ENCODE assay signal across 32 cellular contexts in genomic region chr16:83720213-83720612, GRCh38.
"Had no signal": no experiment of that assay in that cellular context is flagged by ENCODE, and none has a peak within 500 bp of the region (broad histone marks: within the 10 kb centered on the region; RNA-seq: fewer than 3 reads in every experiment).

No MANE protein-coding gene starts in this region.

- H3K9me3 Mint-ChIP-seq: activated CD4-positive, alpha-beta memory T cell treated with anti-CD3 and anti-CD28 coated beads for 36 hours; activated naive CD4-positive, alpha-beta T cell treated with anti-CD3 and anti-CD28 coated beads, Interleukin-2, amount 50 U/mL, for 24 hours; activated naive CD8-positive, alpha-beta T cell treated with anti-CD3 and anti-CD28 coated beads for 36 hours; activated naive CD8-positive, alpha-beta T cell treated with anti-CD3 and anti-CD28 coated beads, Interleukin-2, amount 50 U/mL, for 24 hours; activated T-helper 1 cell treated with anti-CD3 and anti-CD28 coated beads, Interleukin-12 subunit alpha, Interleukin-12 subunit beta, Interleukin-2, Interleukin-4 antibody, amounts not matched to agents 30 ng/mL and 10 ng/mL and 1 ng/mL, durations not matched to agents 14 hours and 24 hours and 36 hours; central memory CD8-positive, alpha-beta T cell had no signal

- H3K36me3 Mint-ChIP-seq: activated CD4-positive, alpha-beta memory T cell treated with anti-CD3 and anti-CD28 coated beads for 36 hours; activated naive CD4-positive, alpha-beta T cell treated with anti-CD3 and anti-CD28 coated beads, Interleukin-2, amount 50 U/mL, for 24 hours; activated naive CD8-positive, alpha-beta T cell treated with anti-CD3 and anti-CD28 coated beads for 36 hours; brain had no signal

- H3K9me3 ChIP-seq: adrenal gland, ascending aorta, breast epithelium, esophagus muscularis mucosa, gastrocnemius medialis, heart right ventricle had no signal

- H3K4me3 Mint-ChIP-seq: activated CD4-positive, alpha-beta memory T cell treated with anti-CD3 and anti-CD28 coated beads for 36 hours; activated CD4-positive, alpha-beta T cell treated with anti-CD3 and anti-CD28 coated beads for 36 hours; activated CD4-positive, alpha-beta T cell treated with anti-CD3 and anti-CD28 coated beads, Interleukin-2, amount 10 ng/mL, durations not matched to agents 24 days and 14 days; activated CD8-positive, alpha-beta memory T cell treated with anti-CD3 and anti-CD28 coated beads, Interleukin-2, amount 10 ng/mL, durations not matched to agents 7 days and 5 days; activated CD8-positive, alpha-beta T cell treated with anti-CD3 and anti-CD28 coated beads, Interleukin-2, amount 10 ng/mL, durations not matched to agents 7 days and 5 days; activated naive CD4-positive, alpha-beta T cell treated with anti-CD3 and anti-CD28 coated beads for 36 hours; activated naive CD4-positive, alpha-beta T cell treated with anti-CD3 and anti-CD28 coated beads, Interleukin-2, amount 50 U/mL, for 24 hours; activated naive CD8-positive, alpha-beta T cell treated with anti-CD3 and anti-CD28 coated beads for 36 hours; activated naive CD8-positive, alpha-beta T cell treated with anti-CD3 and anti-CD28 coated beads, Interleukin-2, amount 50 U/mL, for 24 hours; activated T-helper 1 cell treated with anti-CD3 and anti-CD28 coated beads, Interleukin-12 subunit alpha, Interleukin-12 subunit beta, Interleukin-2, Interleukin-4 antibody, amounts not matched to agents 30 ng/mL and 10 ng/mL and 1 ng/mL, durations not matched to agents 14 hours and 24 hours and 36 hours; brain; central memory CD8-positive, alpha-beta T cell; effector memory CD8-positive, alpha-beta T cell had no signal

- H3K27me3 ChIP-seq: adrenal gland, ascending aorta, breast epithelium, esophagus muscularis mucosa, foreskin keratinocyte, gastrocnemius medialis, heart right ventricle had no signal

- ATAC-seq: activated CD4-positive, alpha-beta T cell treated with anti-CD3 and anti-CD28 coated beads for 36 hours; activated CD8-positive, alpha-beta memory T cell treated with anti-CD3 and anti-CD28 coated beads, Interleukin-2, amount 10 ng/mL, durations not matched to agents 7 days and 5 days; activated CD8-positive, alpha-beta T cell treated with anti-CD3 and anti-CD28 coated beads, Interleukin-2, amount 10 ng/mL, durations not matched to agents 7 days and 5 days; activated naive CD8-positive, alpha-beta T cell treated with anti-CD3 and anti-CD28 coated beads, Interleukin-2, amount 50 U/mL, for 24 hours; effector memory CD8-positive, alpha-beta T cell; foreskin keratinocyte; gastrocnemius medialis had no signal

- H3K4me1 Mint-ChIP-seq: activated CD4-positive, alpha-beta T cell treated with anti-CD3 and anti-CD28 coated beads for 36 hours; activated CD4-positive, alpha-beta T cell treated with anti-CD3 and anti-CD28 coated beads, Interleukin-2, amount 10 ng/mL, durations not matched to agents 24 days and 14 days; activated CD8-positive, alpha-beta memory T cell treated with anti-CD3 and anti-CD28 coated beads, Interleukin-2, amount 10 ng/mL, durations not matched to agents 7 days and 5 days; activated naive CD4-positive, alpha-beta T cell treated with anti-CD3 and anti-CD28 coated beads, Interleukin-2, amount 50 U/mL, for 24 hours; activated naive CD8-positive, alpha-beta T cell treated with anti-CD3 and anti-CD28 coated beads for 36 hours; activated naive CD8-positive, alpha-beta T cell treated with anti-CD3 and anti-CD28 coated beads, Interleukin-2, amount 50 U/mL, for 24 hours; central memory CD8-positive, alpha-beta T cell had no signal

- DNase-seq: activated CD4-positive, alpha-beta memory T cell treated with anti-CD3 and anti-CD28 coated beads for 36 hours; activated CD4-positive, alpha-beta T cell treated with anti-CD3 and anti-CD28 coated beads for 36 hours; activated CD4-positive, alpha-beta T cell treated with anti-CD3 and anti-CD28 coated beads, Interleukin-2, amount 10 ng/mL, durations not matched to agents 24 days and 14 days; activated CD4-positive, CD25-positive, alpha-beta regulatory T cell; activated CD4-positive, CD25-positive, alpha-beta regulatory T cell treated with anti-CD3 and anti-CD28 coated beads, Interleukin-2, amount 50 U/mL, for 72 hours; activated CD8-positive, alpha-beta memory T cell treated with anti-CD3 and anti-CD28 coated beads, Interleukin-2, amount 10 ng/mL, durations not matched to agents 7 days and 5 days; activated CD8-positive, alpha-beta memory T cell treated with anti-CD3 and anti-CD28 coated beads, Interleukin-2, amount 50 U/mL, for 4 hours; activated CD8-positive, alpha-beta T cell treated with anti-CD3 and anti-CD28 coated beads, Interleukin-2, amount 10 ng/mL, durations not matched to agents 7 days and 5 days; activated effector memory CD4-positive, alpha-beta T cell treated with anti-CD3 and anti-CD28 coated beads, Interleukin-2, amount 50 U/mL, for 16 hours; activated naive CD4-positive, alpha-beta T cell treated with anti-CD3 and anti-CD28 coated beads for 36 hours; activated naive CD8-positive, alpha-beta T cell treated with anti-CD3 and anti-CD28 coated beads for 36 hours; activated naive CD8-positive, alpha-beta T cell treated with anti-CD3 and anti-CD28 coated beads, Interleukin-2, amount 50 U/mL, for 24 hours; activated T-cell treated with anti-CD3 and anti-CD28 coated beads, Interleukin-2, amount 50 U/mL, for 1 hour; activated T-cell treated with anti-CD3 and anti-CD28 coated beads, Interleukin-2, amount 50 U/mL, for 48 hours; adrenal gland; dermis blood vessel endothelial cell; effector CD4-positive, alpha-beta T cell; effector memory CD8-positive, alpha-beta T cell; erythroblast; foreskin keratinocyte; gastrocnemius medialis; heart right ventricle; T-helper 2 cell had no signal

- H3K36me3 ChIP-seq: adrenal gland, ascending aorta, breast epithelium, esophagus muscularis mucosa, gastrocnemius medialis, heart right ventricle had no signal

- H3K27me3 Mint-ChIP-seq: activated CD4-positive, alpha-beta T cell treated with anti-CD3 and anti-CD28 coated beads, Interleukin-2, amount 10 ng/mL, durations not matched to agents 24 days and 14 days; activated CD8-positive, alpha-beta memory T cell treated with anti-CD3 and anti-CD28 coated beads, Interleukin-2, amount 10 ng/mL, durations not matched to agents 7 days and 5 days; activated naive CD4-positive, alpha-beta T cell treated with anti-CD3 and anti-CD28 coated beads, Interleukin-2, amount 50 U/mL, for 24 hours; activated naive CD8-positive, alpha-beta T cell treated with anti-CD3 and anti-CD28 coated beads, Interleukin-2, amount 50 U/mL, for 24 hours; brain had no signal

- H3K27ac ChIP-seq: adrenal gland, ascending aorta, breast epithelium, coronary artery, esophagus muscularis mucosa, foreskin keratinocyte, gastrocnemius medialis, heart right ventricle had no signal

- H3K4me1 ChIP-seq: adrenal gland, foreskin keratinocyte had no signal

- H3K27ac Mint-ChIP-seq: activated CD4-positive, alpha-beta memory T cell treated with anti-CD3 and anti-CD28 coated beads for 36 hours; activated CD4-positive, alpha-beta T cell treated with anti-CD3 and anti-CD28 coated beads for 36 hours; activated CD4-positive, alpha-beta T cell treated with anti-CD3 and anti-CD28 coated beads, Interleukin-2, amount 10 ng/mL, durations not matched to agents 24 days and 14 days; activated CD8-positive, alpha-beta memory T cell treated with anti-CD3 and anti-CD28 coated beads, Interleukin-2, amount 10 ng/mL, durations not matched to agents 7 days and 5 days; activated CD8-positive, alpha-beta T cell treated with anti-CD3 and anti-CD28 coated beads, Interleukin-2, amount 10 ng/mL, durations not matched to agents 7 days and 5 days; activated naive CD4-positive, alpha-beta T cell treated with anti-CD3 and anti-CD28 coated beads for 36 hours; activated naive CD4-positive, alpha-beta T cell treated with anti-CD3 and anti-CD28 coated beads, Interleukin-2, amount 50 U/mL, for 24 hours; activated naive CD8-positive, alpha-beta T cell treated with anti-CD3 and anti-CD28 coated beads for 36 hours; activated naive CD8-positive, alpha-beta T cell treated with anti-CD3 and anti-CD28 coated beads, Interleukin-2, amount 50 U/mL, for 24 hours; activated T-helper 1 cell treated with anti-CD3 and anti-CD28 coated beads, Interleukin-12 subunit alpha, Interleukin-12 subunit beta, Interleukin-2, Interleukin-4 antibody, amounts not matched to agents 30 ng/mL and 10 ng/mL and 1 ng/mL, durations not matched to agents 14 hours and 24 hours and 36 hours; activated T-helper 2 cell treated with anti-CD3 and anti-CD28 coated beads, Interferon-gamma antibody, Interleukin-2, Interleukin-4, amounts not matched to agents 10 μg/mL and 5 μg/mL and 100 μg/mL, durations not matched to agents 14 hours and 24 hours and 36 hours; brain; effector memory CD8-positive, alpha-beta T cell had no signal

- H3K4me3 ChIP-seq: adrenal gland, ascending aorta, breast epithelium, coronary artery, esophagus muscularis mucosa, gastrocnemius medialis, heart right ventricle had no signal
